In the genomic region with DNA sequence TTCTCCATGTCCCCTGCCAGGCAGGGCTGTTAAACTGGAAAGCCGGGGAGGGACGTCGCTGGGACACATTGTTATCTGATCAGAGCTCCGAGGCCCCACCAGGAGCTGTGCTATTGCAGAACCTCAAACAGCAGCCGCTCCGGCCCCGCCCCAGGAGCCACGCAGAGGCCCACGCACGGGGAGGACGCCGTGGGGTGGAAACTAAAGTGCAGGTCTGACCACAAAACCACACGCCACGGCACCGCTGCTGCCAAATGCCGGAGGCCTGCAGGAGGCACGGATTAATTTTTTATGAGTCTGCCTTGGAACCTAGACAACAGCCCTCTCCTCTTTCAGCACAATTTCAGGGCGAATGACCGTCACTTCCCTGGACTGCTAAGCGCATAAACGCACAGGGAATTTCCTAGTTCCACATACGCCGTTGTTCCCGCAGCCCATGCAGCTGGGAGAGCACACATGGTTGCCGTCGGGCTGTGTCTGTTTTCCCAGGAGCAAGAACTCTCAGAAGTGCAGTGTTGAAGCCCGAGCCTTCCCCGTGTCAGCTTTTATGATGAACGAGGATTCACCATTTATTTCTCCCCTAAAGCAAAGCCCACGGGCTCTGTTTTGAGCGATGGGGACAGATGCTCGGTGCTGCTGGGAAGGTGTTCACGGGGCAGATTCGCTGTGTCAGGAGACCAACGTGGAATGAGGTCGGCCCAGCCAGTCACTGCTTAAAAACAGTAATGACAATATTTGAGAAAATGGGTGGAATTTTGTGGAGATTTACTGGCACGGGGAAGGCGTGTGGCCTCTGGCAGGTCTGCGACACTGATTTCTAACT, we compare ENCODE assay signal across 11 cellular contexts. TPM values are rescaled to one million over a fixed set of nuclear protein-coding genes. Genes with fewer than 3 reads are reported as not detected.
DNase-seq lines count a peak whose midpoint lies in the region; ATAC-seq and TF ChIP-seq lines count a peak whose summit lies in the region.
"Had no signal": no experiment of that assay in that cellular context is flagged by ENCODE, and none has a peak within 500 bp of the region (broad histone marks: within the 10 kb centered on the region; RNA-seq: fewer than 3 reads in every experiment).

No MANE protein-coding gene starts in this region.

- DNase-seq in T-cell (peak; percentile 3 to 64 (median 36)), astrocyte of the hippocampus (ENCODE audit: low read depth, low spot score) (peak; percentile 71), skeletal muscle cell (ENCODE audit: low read depth) (peak; percentile 72), Calu3 (no peak), NCI-H1436 treated with DMSO at 0.1 percent for 48 hours (lab: John Stamatoyannopoulos, UW) (no peak), progenitor cell of endocrine pancreas (ENCODE audit: low spot score, unreplicated experiment) (no peak)
- DNase-seq: NCI-H2029 treated with DMSO at 0.1 percent for 48 hours had no signal

- POLR2A ChIA-PET in T-cell (lab: Charles Lee) = no interaction called here

- intact Hi-C loops in Calu3 (cut with micrococcal nuclease; ENCODE audit: unreplicated experiment) = no loop called here

- TF ChIP-seq CTCF in C4-2B (conservative IDR thresholded peaks at IDR 0.05) (no peak), Calu3 (IDR thresholded peaks at IDR 0.05; ENCODE audit: unreplicated experiment) (no peak), progenitor cell of endocrine pancreas (IDR thresholded peaks at IDR 0.05; ENCODE audit: unreplicated experiment) (no peak)

- H3K4me1 Mint-ChIP-seq in T-cell = peaks cover 35 to 54% (median 39%) of the 10 kb centered on the region in 3 donors
- H3K4me1 Mint-ChIP-seq in Calu3 (ENCODE audit: low read depth, unreplicated experiment) = no peaks in the 10 kb centered on the region
- peaks cover 8% of the 10 kb centered on the region for H3K4me1 Mint-ChIP-seq in progenitor cell of endocrine pancreas (ENCODE audit: low read depth)

- no peaks in the 10 kb centered on the region for H3K27me3 Mint-ChIP-seq in T-cell
- H3K27me3 Mint-ChIP-seq in Calu3 (ENCODE audit: unreplicated experiment) = no peaks in the 10 kb centered on the region
- peaks cover 3% of the 10 kb centered on the region for H3K27me3 Mint-ChIP-seq in progenitor cell of endocrine pancreas

- H3K4me3 Mint-ChIP-seq in T-cell (peak overlapping the region in 1 of 3 donors; percentile 45), Calu3 (ENCODE audit: low read depth, unreplicated experiment) (no peak overlapping the region), progenitor cell of endocrine pancreas (ENCODE audit: low read depth) (no peak overlapping the region)

- BruUV-seq in Calu3 (replicated peaks; lab: Mats Ljungman, UMichigan) = no TSS peak

- H3K27ac ChIP-seq in C4-2B = peak overlapping the region; percentile 52
- H3K27ac ChIP-seq: cardiac muscle cell, upper lobe of left lung had no signal

- H3K36me3 Mint-ChIP-seq in T-cell = peaks cover 19% of the 10 kb centered on the region
- no peaks in the 10 kb centered on the region for H3K36me3 Mint-ChIP-seq in Calu3 (ENCODE audit: insufficient read depth, unreplicated experiment)
- H3K36me3 Mint-ChIP-seq in progenitor cell of endocrine pancreas (ENCODE audit: insufficient read depth) = no peaks in the 10 kb centered on the region

- ATAC-seq in T-cell (replicated peaks in 1 of 4) (peak in 2 of 4 experiments; percentile 32 to 68), HG03565 (IDR thresholded peaks at IDR 0.05; ENCODE audit: unreplicated experiment) (no peak)

- no peak overlapping the region for H3K4me3 ChIP-seq in skeletal muscle cell (ENCODE audit: low read depth, low read length)
- H3K4me3 ChIP-seq: cardiac muscle cell, upper lobe of left lung had no signal

- CTCF ChIA-PET in T-cell (lab: Charles Lee) (no interaction called here), Calu3 (lab: Charles Lee) (no interaction called here)

- H3K9me3 Mint-ChIP-seq in T-cell (no peaks in the 10 kb centered on the region), Calu3 (ENCODE audit: low read depth, unreplicated experiment) (no peaks in the 10 kb centered on the region), progenitor cell of endocrine pancreas (ENCODE audit: low read depth) (no peaks in the 10 kb centered on the region)

- H3K27ac Mint-ChIP-seq in T-cell (peak overlapping the region; percentile 43 to 73), Calu3 (ENCODE audit: unreplicated experiment) (no peak overlapping the region), progenitor cell of endocrine pancreas (no peak overlapping the region)

RNA-seq across cellular contexts. Expression of a gene that starts 43.7 kb away (rescaled TPM):
- 100 to 1,000 TPM in 1 of 5 donors, 10 to 100 TPM in 4; 58.1 to 108 (median 66.0) TPM for total RNA-seq in T-cell
- total RNA-seq in Calu3 (2022) = 2.8 and 5.9 TPM in 2 replicates
- total RNA-seq in progenitor cell of endocrine pancreas = 4.5 and 5.6 TPM in 2 replicates

Comparison
In these comparisons a context has a peak if more than half of its experiments do, and no peak if none do; other contexts are left out.
1. DNase-seq: peak in T-cell (34 of 34), astrocyte of the hippocampus (single experiment) and skeletal muscle cell (single experiment); none in Calu3 (single experiment), NCI-H1436 treated with DMSO at 0.1 percent for 48 hours (single experiment) and progenitor cell of endocrine pancreas (single experiment).
2. H3K27ac Mint-ChIP-seq: peak in T-cell (2 of 2); none in Calu3 (single experiment) and progenitor cell of endocrine pancreas (single experiment).